In genomic region chr19:36213793-36214387, GRCh38 we compare ENCODE assay signal across 8 cellular contexts. TPM values are rescaled to one million over a fixed set of nuclear protein-coding genes. Genes with fewer than 3 reads are reported as not detected.
DNase-seq lines count a peak whose midpoint lies in the region; ATAC-seq and TF ChIP-seq lines count a peak whose summit lies in the region.

No MANE protein-coding gene starts in this region.

- CTCF ChIA-PET in activated CD8-positive, alpha-beta T cell treated with anti-CD3 and anti-CD28 coated beads for 36 hours (lab: Charles Lee), result interaction anchor here (0.9 to 1.9 kb wide), 2 partner anchors 86 to 636 kb away, joined by 3 to 12 read pairs; partner anchors contain the start of gene ZNF345

- TF ChIP-seq CTCF in activated CD8-positive, alpha-beta T cell treated with anti-CD3 and anti-CD28 coated beads for 36 hours (IDR thresholded peaks at IDR 0.05), result no peak

- H3K27ac ChIP-seq in temporal lobe (ENCODE audit: low read depth, low read length), result peak overlapping the region; percentile 95

- H3K27ac Mint-ChIP-seq in activated CD8-positive, alpha-beta T cell treated with anti-CD3 and anti-CD28 coated beads for 36 hours, result no peak overlapping the region

- no peaks in the 10 kb centered on the region for H3K9me3 Mint-ChIP-seq in activated CD8-positive, alpha-beta T cell treated with anti-CD3 and anti-CD28 coated beads for 36 hours

- H3K4me1 Mint-ChIP-seq in activated CD8-positive, alpha-beta T cell treated with anti-CD3 and anti-CD28 coated beads for 36 hours (ENCODE audit: low read depth), result peaks cover 17% of the 10 kb centered on the region

- POLR2A ChIA-PET in activated CD8-positive, alpha-beta T cell treated with anti-CD3 and anti-CD28 coated beads for 36 hours (lab: Charles Lee), result interaction anchor here (1.0 kb wide), 1 partner anchor 391 kb away, joined by 4 read pairs; the partner anchor contains the start of gene ZNF382

- peak in 2 of 3 donors; percentile 52 to 65 for DNase-seq in stimulated activated CD4-positive, alpha-beta T cell treated with anti-CD3 and anti-CD28 coated beads, Interleukin-12 subunit alpha, Interleukin-12 subunit beta, amount 100 ng/mL, for 48 hours (ENCODE audit: low read depth in 2 of 3, low spot score in 1 of 3)
- DNase-seq in stimulated activated CD4-positive, alpha-beta T cell treated with anti-CD3 and anti-CD28 coated beads, Interleukin-12 subunit alpha, Interleukin-12 subunit beta, amount 100 ng/mL, for 4 hours, result no peak
- no peak for DNase-seq in activated CD8-positive, alpha-beta T cell treated with anti-CD3 and anti-CD28 coated beads for 36 hours
- DNase-seq in kidney glomerular epithelial cell (lab: John Stamatoyannopoulos, UW) (peak; percentile 10), LoVo (ENCODE audit: low spot score) (no peak)

- intact Hi-C loops in activated CD8-positive, alpha-beta T cell treated with anti-CD3 and anti-CD28 coated beads for 36 hours (cut with micrococcal nuclease), result no loop called here

- H3K4me3 Mint-ChIP-seq in activated CD8-positive, alpha-beta T cell treated with anti-CD3 and anti-CD28 coated beads for 36 hours, result no peak overlapping the region

- peaks cover 12% of the 10 kb centered on the region for H3K36me3 Mint-ChIP-seq in activated CD8-positive, alpha-beta T cell treated with anti-CD3 and anti-CD28 coated beads for 36 hours (ENCODE audit: low read depth)

- H3K27me3 Mint-ChIP-seq in activated CD8-positive, alpha-beta T cell treated with anti-CD3 and anti-CD28 coated beads for 36 hours, result no peaks in the 10 kb centered on the region

- ATAC-seq in activated CD8-positive, alpha-beta T cell treated with anti-CD3 and anti-CD28 coated beads for 36 hours, result peak; percentile 38
- ATAC-seq in HG03354 (IDR thresholded peaks at IDR 0.05; ENCODE audit: poor library complexity, severe bottlenecking, unreplicated experiment) (no peak), GM21723 (IDR thresholded peaks at IDR 0.05; ENCODE audit: unreplicated experiment) (no peak)

RNA-seq across cellular contexts. Expression of gene ZNF565, which starts 0.6 kb away (rescaled TPM):
- 1 to 10 TPM; 1.3 to 1.6 TPM for total RNA-seq in activated CD8-positive, alpha-beta T cell treated with anti-CD3 and anti-CD28 coated beads for 36 hours
- 18.4 TPM for total RNA-seq in temporal lobe

RNA-seq across cellular contexts. Expression of gene ZNF146, which starts 1.0 kb away (rescaled TPM):
- 100 to 1,000 TPM; 102 to 109 TPM for total RNA-seq in activated CD8-positive, alpha-beta T cell treated with anti-CD3 and anti-CD28 coated beads for 36 hours
- total RNA-seq in temporal lobe, result 87.8 TPM

Comparison
In these comparisons a context has a peak if more than half of its experiments do, and no peak if none do; other contexts are left out.
1. DNase-seq: peak in stimulated activated CD4-positive, alpha-beta T cell treated with anti-CD3 and anti-CD28 coated beads, Interleukin-12 subunit alpha, Interleukin-12 subunit beta, amount 100 ng/mL, for 48 hours (2 of 3) and kidney glomerular epithelial cell (single experiment); none in stimulated activated CD4-positive, alpha-beta T cell treated with anti-CD3 and anti-CD28 coated beads, Interleukin-12 subunit alpha, Interleukin-12 subunit beta, amount 100 ng/mL, for 4 hours (single experiment), activated CD8-positive, alpha-beta T cell treated with anti-CD3 and anti-CD28 coated beads for 36 hours (single experiment) and LoVo (single experiment).